In the genomic region with DNA sequence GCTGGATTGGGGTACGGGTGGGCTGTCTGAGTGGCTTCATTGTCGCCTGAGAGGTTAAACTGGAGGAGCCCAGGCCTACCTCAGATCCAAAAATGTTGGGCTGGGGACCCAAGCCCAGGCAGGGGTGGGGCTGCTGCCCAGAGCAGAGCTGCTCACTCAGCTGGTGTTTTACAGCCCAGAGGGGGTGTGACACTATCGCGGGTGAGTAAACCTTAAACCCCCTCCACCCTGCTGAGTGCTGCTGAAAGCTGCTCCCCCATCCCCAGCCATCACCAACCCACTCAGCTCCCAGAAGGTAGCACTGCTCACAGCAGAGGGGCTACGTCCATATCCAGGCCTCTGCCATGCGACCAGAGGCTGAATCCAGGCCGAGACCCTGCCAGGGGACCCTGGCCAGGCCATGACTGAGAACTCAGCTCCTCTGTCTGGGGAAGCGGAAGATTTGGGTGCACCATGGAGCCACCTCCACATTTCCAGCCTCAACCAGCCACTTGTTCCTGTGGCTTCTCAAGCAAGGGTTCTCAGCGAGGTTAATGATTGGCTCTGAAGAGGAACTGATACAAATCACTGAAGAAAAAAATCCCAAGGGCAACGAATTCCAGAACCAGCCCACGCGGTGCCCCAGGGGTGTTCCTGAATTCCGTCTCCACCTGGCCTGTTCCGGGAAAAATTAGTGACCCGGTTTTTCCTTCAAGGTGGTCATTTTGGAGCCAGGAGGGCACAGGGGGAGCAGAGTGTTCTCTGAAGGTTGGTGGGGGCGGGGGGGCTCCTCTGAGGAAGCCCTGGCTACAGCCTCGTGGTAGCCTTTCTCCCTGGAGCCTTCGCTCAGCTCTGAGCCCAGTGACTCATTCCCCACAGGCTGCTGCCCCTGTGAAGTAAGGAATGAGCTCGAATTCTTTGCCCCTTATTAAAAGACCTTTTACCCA, we compare ENCODE assay signal across 1 cellular context.
TF ChIP-seq lines count a peak whose summit lies in the region.

No MANE protein-coding gene starts in this region.

TF ChIP-seq in K562, 482 proteins besides CTCF, POLR2A, EP300 and RAD21:
- TF ChIP-seq, protein P1, sequence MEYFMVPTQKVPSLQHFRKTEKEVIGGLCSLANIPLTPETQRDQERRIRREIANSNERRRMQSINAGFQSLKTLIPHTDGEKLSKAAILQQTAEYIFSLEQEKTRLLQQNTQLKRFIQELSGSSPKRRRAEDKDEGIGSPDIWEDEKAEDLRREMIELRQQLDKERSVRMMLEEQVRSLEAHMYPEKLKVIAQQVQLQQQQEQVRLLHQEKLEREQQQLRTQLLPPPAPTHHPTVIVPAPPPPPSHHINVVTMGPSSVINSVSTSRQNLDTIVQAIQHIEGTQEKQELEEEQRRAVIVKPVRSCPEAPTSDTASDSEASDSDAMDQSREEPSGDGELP (CRISPR knock-in tag; IDR thresholded peaks at IDR 0.05; ENCODE audit: borderline replicate concordance): peak; percentile 37; the same call in 1 of the 2 replicates
- TF ChIP-seq ZBTB7A (IDR thresholded peaks at IDR 0.05; ENCODE audit: borderline replicate concordance, control insufficient read depth, low read depth, low read length) (0 out of 2 replicates have a peak, but pooled peaks have one; percentile 25), FOXA3 (CRISPR knock-in tag; conservative IDR thresholded peaks at IDR 0.05 in 1 of 2, IDR thresholded peaks at IDR 0.05 in 1 of 2) (0 out of 4 replicates have a peak, but pooled peaks of 1 of the 2 experiments have one; percentile 39), KHSRP (IDR thresholded peaks at IDR 0.05) (no peak), CBX3 (IDR thresholded peaks at IDR 0.05; ENCODE audit: borderline replicate concordance in 1 of 2, low read length in 2 of 2) (no peak), RUNX1 (IDR thresholded peaks at IDR 0.05; ENCODE audit: low read depth) (no peak)
